Comparison of ENCODE assay signal across 8 cellular contexts in genomic region chr1:184974837-184975115, GRCh38. TPM values are rescaled to one million over a fixed set of nuclear protein-coding genes. Genes with fewer than 3 reads are reported as not detected.
A peak's percentile ranks its signal among the peaks of the same experiment; 100 is the strongest.
DNase-seq lines count a peak whose midpoint lies in the region; FAIRE-seq and TF ChIP-seq lines count a peak whose summit lies in the region.

No MANE protein-coding gene starts in this region.

- TF ChIP-seq POLR2A in NB4 (IDR thresholded peaks at IDR 0.05; ENCODE audit: extremely low read depth, insufficient read length) (no peak), endothelial cell of umbilical vein (IDR thresholded peaks at IDR 0.05; ENCODE audit: low read depth, low read length) (no peak), ovary (IDR thresholded peaks at IDR 0.05) (no peak)

- H3K27ac ChIP-seq in endothelial cell of umbilical vein (ENCODE audit: insufficient read depth, low read depth, low read length) = no peak overlapping the region
- H3K27ac ChIP-seq in ovary = no peak overlapping the region

- H3K27me3 ChIP-seq in Caco-2 (replicated peaks; ENCODE audit: control insufficient read depth, insufficient read depth, low read length) (no peaks in the 10 kb centered on the region; the same call in 1 of the 2 replicates), endothelial cell of umbilical vein (ENCODE audit: control insufficient read depth in 2 of 2, insufficient read depth in 2 of 2, low read length in 2 of 2) (peaks cover 18 to 20% of the 10 kb centered on the region in 2 experiments), ovary (no peaks in the 10 kb centered on the region)

- POLR2A ChIA-PET in Caco-2 (lab: Charles Lee) = interaction anchor here (0.6 kb wide), 1 partner anchor 64 kb away, joined by 3 read pairs; no protein-coding TSS in a partner anchor
- POLR2A ChIA-PET in endothelial cell of umbilical vein (lab: Charles Lee) = no interaction called here

- peaks cover 2% of the 10 kb centered on the region for H3K27me3 Mint-ChIP-seq in Caco-2 (ENCODE audit: insufficient read depth, unreplicated experiment)

- no peak overlapping the region for H3K27ac Mint-ChIP-seq in Caco-2 (ENCODE audit: unreplicated experiment)

- no peaks in the 10 kb centered on the region for H3K9me3 Mint-ChIP-seq in Caco-2 (ENCODE audit: unreplicated experiment)

- peak overlapping the region; percentile 82 for H3K4me3 Mint-ChIP-seq in Caco-2 (ENCODE audit: unreplicated experiment)

- no peaks in the 10 kb centered on the region for H4K20me1 ChIP-seq in endothelial cell of umbilical vein (replicated peaks; ENCODE audit: control insufficient read depth, extremely low read depth, insufficient read depth, low read length)

- H3K4me2 ChIP-seq in endothelial cell of umbilical vein (ENCODE audit: insufficient read depth, low read length) = peak overlapping the region; percentile 89

- 60 to 65% (median 65%) methylated on average over 4 of the region's 4 CpGs for WGBS in ovary, 3 donors

- H2AFZ ChIP-seq in endothelial cell of umbilical vein (ENCODE audit: low read depth, low read length) = peak overlapping the region; percentile 84

- BruUV-seq in Caco-2 (replicated peaks; lab: Mats Ljungman, UMichigan) (no TSS peak), endothelial cell of umbilical vein (replicated peaks; lab: Mats Ljungman, UMichigan) (no TSS peak)

- DNase-seq in Caco-2 (no peak), NB4 (ENCODE audit: low read depth) (no peak), endothelial cell of umbilical vein (ENCODE audit: low read depth, low spot score) (no peak), ovary (no peak), LoVo (ENCODE audit: low spot score) (no peak), NOMO-1 treated with DMSO at 0.1 percent for 48 hours (lab: John Stamatoyannopoulos, UW; ENCODE audit: unreplicated experiment) (no peak), SKM-1 treated with dmso at 0.1 percent for 144 hours (lab: John Stamatoyannopoulos, UW; ENCODE audit: unreplicated experiment) (no peak), NCI-H524 (lab: John Stamatoyannopoulos, UW) (no peak)

- no peaks in the 10 kb centered on the region for H3K79me2 ChIP-seq in endothelial cell of umbilical vein (ENCODE audit: control insufficient read depth, insufficient read depth, low read length)

- peaks cover 5% of the 10 kb centered on the region for H3K36me3 Mint-ChIP-seq in Caco-2 (ENCODE audit: insufficient read depth, unreplicated experiment)

- no peak overlapping the region for H3K9ac ChIP-seq in endothelial cell of umbilical vein (replicated peaks; ENCODE audit: extremely low read depth, insufficient read depth, low read length)

- no peak for FAIRE-seq in endothelial cell of umbilical vein (lab: Jason Lieb, UNC)

- intact Hi-C loops in Caco-2 (cut with micrococcal nuclease; ENCODE audit: unreplicated experiment) = loop anchor here (1.0 to 2.0 kb wide), 2 partner anchors 44 to 69 kb away; no protein-coding TSS in a partner anchor
- intact Hi-C loops in endothelial cell of umbilical vein (cut with micrococcal nuclease) = no loop called here
- intact Hi-C loops in ovary (cut with DNase I) = no loop called here

- TF ChIP-seq CTCF in Caco-2 (IDR thresholded peaks at IDR 0.05; ENCODE audit: insufficient read depth in 1 of 2, low read depth in 1 of 2, low read length in 1 of 2, severe bottlenecking in 1 of 2, unreplicated experiment in 1 of 2) (no peak), NB4 (IDR thresholded peaks at IDR 0.05; ENCODE audit: low read depth, low read length) (no peak), endothelial cell of umbilical vein (IDR thresholded peaks at IDR 0.05; ENCODE audit: extremely low read depth in 1 of 2, insufficient read depth in 1 of 2, low read depth in 1 of 2, low read length in 2 of 2) (no peak), ovary (IDR thresholded peaks at IDR 0.05) (no peak)

- CTCF ChIA-PET in Caco-2 (lab: Charles Lee) = interaction anchor here (1.1 kb wide), 1 partner anchor 169 kb away, joined by 8 read pairs; no protein-coding TSS in a partner anchor
- CTCF ChIA-PET in endothelial cell of umbilical vein (lab: Charles Lee) = interaction anchor here (0.6 to 2.3 kb wide), 6 partner anchors 9 to 196 kb away, joined by 3 to 20 read pairs (median 3); no protein-coding TSS in a partner anchor

- 0 out of 2 replicates have a peak, but pooled peaks cover 6% of the 10 kb centered on the region for H3K4me1 ChIP-seq in Caco-2
- peaks cover 12% of the 10 kb centered on the region for H3K4me1 ChIP-seq in endothelial cell of umbilical vein (ENCODE audit: control insufficient read depth, extremely low read depth, insufficient read depth, low read length)
- H3K4me1 ChIP-seq in ovary (ENCODE audit: insufficient read depth) = peaks cover 4% of the 10 kb centered on the region

- no peaks in the 10 kb centered on the region for H3K9me3 ChIP-seq in Caco-2
- no peaks in the 10 kb centered on the region for H3K9me3 ChIP-seq in endothelial cell of umbilical vein (replicated peaks; ENCODE audit: control insufficient read depth, insufficient read depth, low read length)
- H3K9me3 ChIP-seq in ovary = no peaks in the 10 kb centered on the region

- dilution Hi-C loops in endothelial cell of umbilical vein (cut with MboI; ENCODE audit: extremely low pct_ligation_motif_present, low sequenced_read_pairs) = no loop called here

- peaks cover 12% of the 10 kb centered on the region for H3K4me1 Mint-ChIP-seq in Caco-2 (ENCODE audit: low read depth, unreplicated experiment)

- TF ChIP-seq EP300 in ovary (IDR thresholded peaks at IDR 0.05) = no peak

- H3K4me3 ChIP-seq in Caco-2 (ENCODE audit: low read depth, low read length) = no peak overlapping the region
- peak overlapping the region; percentile 76 for H3K4me3 ChIP-seq in NB4 (ENCODE audit: low read depth, low read length)
- no peak overlapping the region for H3K4me3 ChIP-seq in endothelial cell of umbilical vein (replicated peaks in 1 of 3; ENCODE audit: insufficient read depth in 1 of 3, low read depth in 1 of 3, low read length in 3 of 3)
- peak overlapping the region; percentile 71 for H3K4me3 ChIP-seq in ovary

- no peaks in the 10 kb centered on the region for H3K9me1 ChIP-seq in endothelial cell of umbilical vein (replicated peaks; ENCODE audit: control insufficient read depth, extremely low read depth, insufficient read depth, low read length)

- H3K36me3 ChIP-seq in Caco-2 (ENCODE audit: control insufficient read depth, insufficient read depth, low read length) (no peaks in the 10 kb centered on the region), endothelial cell of umbilical vein (ENCODE audit: control insufficient read depth in 2 of 2, extremely low read depth in 1 of 2, insufficient read depth in 2 of 2, low read length in 2 of 2) (no peaks in the 10 kb centered on the region), ovary (no peaks in the 10 kb centered on the region)

TF ChIP-seq in endothelial cell of umbilical vein, 7 proteins besides CTCF, POLR2A, EP300 and RAD21:
- TF ChIP-seq MYC (IDR thresholded peaks at IDR 0.05; ENCODE audit: low read depth, low read length) = no peak
- no peak for TF ChIP-seq MAX (IDR thresholded peaks at IDR 0.05; ENCODE audit: insufficient read depth, insufficient read length)
- no peak for TF ChIP-seq GATA2 (IDR thresholded peaks at IDR 0.05; ENCODE audit: insufficient read depth, insufficient read length, low read depth, low read length)
- no peak for TF ChIP-seq JUN (IDR thresholded peaks at IDR 0.05; ENCODE audit: borderline replicate concordance, insufficient read depth, insufficient read length, low read depth)
- no peak for TF ChIP-seq EZH2 (IDR thresholded peaks at IDR 0.05; ENCODE audit: borderline replicate concordance, low read depth, low read length, severe bottlenecking)
- TF ChIP-seq POLR2AphosphoS5 (IDR thresholded peaks at IDR 0.05; ENCODE audit: insufficient read depth, low read depth, low read length) = no peak
- TF ChIP-seq FOS (IDR thresholded peaks at IDR 0.05; ENCODE audit: borderline replicate concordance, insufficient read depth, low read length) = no peak
TF ChIP-seq in endothelial cell of umbilical vein: peak in this region for 0.

RNA-seq across cellular contexts. Expression of gene NIBAN1, which starts 0.5 kb away (rescaled TPM):
- total RNA-seq in Caco-2 (2022) = 14.3 and 20.8 TPM in 2 replicates
- 1.5 and 2.8 TPM in 2 replicates for total RNA-seq in endothelial cell of umbilical vein
- 0.11 and 0.23 TPM in 2 replicates for polyA plus RNA-seq in endothelial cell of umbilical vein
- polyA plus RNA-seq in endothelial cell of umbilical vein (2011; cell fraction: cytosol; rRNA removed) = 0.27 and 0.30 TPM in 2 replicates
- 0.24 and 0.25 TPM in 2 replicates for polyA plus RNA-seq in endothelial cell of umbilical vein (2011; cell fraction: nucleus; rRNA removed)
- polyA plus RNA-seq in endothelial cell of umbilical vein (2012) = 0.04 and 0.28 TPM in 2 replicates
- polyA minus RNA-seq in endothelial cell of umbilical vein = 0.24 and 0.32 TPM in 2 replicates
- polyA minus RNA-seq in endothelial cell of umbilical vein (2011; cell fraction: cytosol; rRNA and poly(A)+ RNA removed) = 2.3 TPM
- polyA minus RNA-seq in endothelial cell of umbilical vein (2011; cell fraction: nucleus; rRNA and poly(A)+ RNA removed) = 0.24 and 0.38 TPM in 2 replicates
- 10 to 100 TPM in 2 of 7 donors, 1 to 10 TPM in 5; 1.7 to 17.5 (median 7.5) TPM for total RNA-seq in ovary
- polyA plus RNA-seq in ovary = 10 to 100 TPM in 1 of 2 donors, 1 to 10 TPM in 1; 4.8 to 51.9 TPM

Comparison
In these comparisons a context has a peak if more than half of its experiments do, and no peak if none do; other contexts are left out.
1. H3K4me3 ChIP-seq: peak in NB4 (single experiment) and ovary (single experiment); none in Caco-2 (single experiment) and endothelial cell of umbilical vein (0 of 3).